In the genomic region with DNA sequence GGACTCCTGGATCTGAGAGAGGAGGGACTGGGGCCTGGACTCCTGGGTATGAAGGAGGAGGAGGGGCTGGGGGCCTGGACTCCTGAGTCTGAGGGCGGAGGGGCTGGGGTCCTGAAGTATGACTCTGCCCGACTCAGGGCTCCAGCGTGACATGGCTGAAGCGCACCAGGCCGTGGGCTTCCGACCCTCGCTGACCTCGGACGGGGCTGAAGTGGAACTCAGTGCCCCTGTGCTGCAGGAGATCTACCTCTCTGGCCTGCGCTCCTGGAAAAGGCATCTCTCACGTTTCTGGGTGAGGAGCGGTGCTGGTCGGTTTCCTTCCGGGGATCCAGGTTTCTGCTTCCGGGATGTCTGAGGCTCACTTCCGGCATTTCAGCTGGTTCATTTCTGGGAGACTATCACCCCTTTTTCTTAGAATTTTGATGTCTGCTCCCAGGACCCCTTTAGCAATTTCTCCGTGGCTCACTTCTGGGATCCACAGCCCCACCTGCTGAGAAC, we compare ENCODE assay signal across 2 cellular contexts.
TF ChIP-seq lines count a peak whose summit lies in the region.

No MANE protein-coding gene starts in this region.

TF ChIP-seq in HCT116, 20 proteins besides CTCF, POLR2A, EP300 and RAD21 (continued from another document):
- TF ChIP-seq, protein P1, sequence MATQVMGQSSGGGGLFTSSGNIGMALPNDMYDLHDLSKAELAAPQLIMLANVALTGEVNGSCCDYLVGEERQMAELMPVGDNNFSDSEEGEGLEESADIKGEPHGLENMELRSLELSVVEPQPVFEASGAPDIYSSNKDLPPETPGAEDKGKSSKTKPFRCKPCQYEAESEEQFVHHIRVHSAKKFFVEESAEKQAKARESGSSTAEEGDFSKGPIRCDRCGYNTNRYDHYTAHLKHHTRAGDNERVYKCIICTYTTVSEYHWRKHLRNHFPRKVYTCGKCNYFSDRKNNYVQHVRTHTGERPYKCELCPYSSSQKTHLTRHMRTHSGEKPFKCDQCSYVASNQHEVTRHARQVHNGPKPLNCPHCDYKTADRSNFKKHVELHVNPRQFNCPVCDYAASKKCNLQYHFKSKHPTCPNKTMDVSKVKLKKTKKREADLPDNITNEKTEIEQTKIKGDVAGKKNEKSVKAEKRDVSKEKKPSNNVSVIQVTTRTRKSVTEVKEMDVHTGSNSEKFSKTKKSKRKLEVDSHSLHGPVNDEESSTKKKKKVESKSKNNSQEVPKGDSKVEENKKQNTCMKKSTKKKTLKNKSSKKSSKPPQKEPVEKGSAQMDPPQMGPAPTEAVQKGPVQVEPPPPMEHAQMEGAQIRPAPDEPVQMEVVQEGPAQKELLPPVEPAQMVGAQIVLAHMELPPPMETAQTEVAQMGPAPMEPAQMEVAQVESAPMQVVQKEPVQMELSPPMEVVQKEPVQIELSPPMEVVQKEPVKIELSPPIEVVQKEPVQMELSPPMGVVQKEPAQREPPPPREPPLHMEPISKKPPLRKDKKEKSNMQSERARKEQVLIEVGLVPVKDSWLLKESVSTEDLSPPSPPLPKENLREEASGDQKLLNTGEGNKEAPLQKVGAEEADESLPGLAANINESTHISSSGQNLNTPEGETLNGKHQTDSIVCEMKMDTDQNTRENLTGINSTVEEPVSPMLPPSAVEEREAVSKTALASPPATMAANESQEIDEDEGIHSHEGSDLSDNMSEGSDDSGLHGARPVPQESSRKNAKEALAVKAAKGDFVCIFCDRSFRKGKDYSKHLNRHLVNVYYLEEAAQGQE (IDR thresholded peaks at IDR 0.05; ENCODE audit: low read depth), result no peak
- TF ChIP-seq, protein P2, sequence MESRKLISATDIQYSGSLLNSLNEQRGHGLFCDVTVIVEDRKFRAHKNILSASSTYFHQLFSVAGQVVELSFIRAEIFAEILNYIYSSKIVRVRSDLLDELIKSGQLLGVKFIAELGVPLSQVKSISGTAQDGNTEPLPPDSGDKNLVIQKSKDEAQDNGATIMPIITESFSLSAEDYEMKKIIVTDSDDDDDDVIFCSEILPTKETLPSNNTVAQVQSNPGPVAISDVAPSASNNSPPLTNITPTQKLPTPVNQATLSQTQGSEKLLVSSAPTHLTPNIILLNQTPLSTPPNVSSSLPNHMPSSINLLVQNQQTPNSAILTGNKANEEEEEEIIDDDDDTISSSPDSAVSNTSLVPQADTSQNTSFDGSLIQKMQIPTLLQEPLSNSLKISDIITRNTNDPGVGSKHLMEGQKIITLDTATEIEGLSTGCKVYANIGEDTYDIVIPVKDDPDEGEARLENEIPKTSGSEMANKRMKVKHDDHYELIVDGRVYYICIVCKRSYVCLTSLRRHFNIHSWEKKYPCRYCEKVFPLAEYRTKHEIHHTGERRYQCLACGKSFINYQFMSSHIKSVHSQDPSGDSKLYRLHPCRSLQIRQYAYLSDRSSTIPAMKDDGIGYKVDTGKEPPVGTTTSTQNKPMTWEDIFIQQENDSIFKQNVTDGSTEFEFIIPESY (IDR thresholded peaks at IDR 0.05; ENCODE audit: extremely low read depth, insufficient replicate concordance, low read length), result no peak
- TF ChIP-seq, protein P3, sequence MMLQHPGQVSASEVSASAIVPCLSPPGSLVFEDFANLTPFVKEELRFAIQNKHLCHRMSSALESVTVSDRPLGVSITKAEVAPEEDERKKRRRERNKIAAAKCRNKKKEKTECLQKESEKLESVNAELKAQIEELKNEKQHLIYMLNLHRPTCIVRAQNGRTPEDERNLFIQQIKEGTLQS (IDR thresholded peaks at IDR 0.05), result no peak
- TF ChIP-seq ZNF274 (IDR thresholded peaks at IDR 0.05; ENCODE audit: low read depth, low read length) (no peak), EZH2 (IDR thresholded peaks at IDR 0.05) (no peak), CBX3 (IDR thresholded peaks at IDR 0.05; ENCODE audit: low read depth) (no peak), TCF7L2 (IDR thresholded peaks at IDR 0.05; ENCODE audit: borderline replicate concordance, extremely low read depth, insufficient read depth, insufficient read length) (no peak)

TF ChIP-seq in WTC11, 78 proteins besides CTCF, POLR2A, EP300 and RAD21 (continued from another document):
- TF ChIP-seq, protein P4, sequence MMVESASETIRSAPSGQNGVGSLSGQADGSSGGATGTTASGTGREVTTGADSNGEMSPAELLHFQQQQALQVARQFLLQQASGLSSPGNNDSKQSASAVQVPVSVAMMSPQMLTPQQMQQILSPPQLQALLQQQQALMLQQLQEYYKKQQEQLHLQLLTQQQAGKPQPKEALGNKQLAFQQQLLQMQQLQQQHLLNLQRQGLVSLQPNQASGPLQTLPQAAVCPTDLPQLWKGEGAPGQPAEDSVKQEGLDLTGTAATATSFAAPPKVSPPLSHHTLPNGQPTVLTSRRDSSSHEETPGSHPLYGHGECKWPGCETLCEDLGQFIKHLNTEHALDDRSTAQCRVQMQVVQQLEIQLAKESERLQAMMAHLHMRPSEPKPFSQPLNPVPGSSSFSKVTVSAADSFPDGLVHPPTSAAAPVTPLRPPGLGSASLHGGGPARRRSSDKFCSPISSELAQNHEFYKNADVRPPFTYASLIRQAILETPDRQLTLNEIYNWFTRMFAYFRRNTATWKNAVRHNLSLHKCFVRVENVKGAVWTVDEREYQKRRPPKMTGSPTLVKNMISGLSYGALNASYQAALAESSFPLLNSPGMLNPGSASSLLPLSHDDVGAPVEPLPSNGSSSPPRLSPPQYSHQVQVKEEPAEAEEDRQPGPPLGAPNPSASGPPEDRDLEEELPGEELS (CRISPR knock-in tag; IDR thresholded peaks at IDR 0.05), result no peak
TF ChIP-seq in WTC11: peak in this region for 0.
